ENCODE assay signal across 15 cellular contexts in genomic region chr15:31340591-31340990, GRCh38. TPM values are rescaled to one million over a fixed set of nuclear protein-coding genes. Genes with fewer than 3 reads are reported as not detected.
A peak's percentile ranks its signal among the peaks of the same experiment; 100 is the strongest.
DNase-seq lines count a peak whose midpoint lies in the region; ATAC-seq and TF ChIP-seq lines count a peak whose summit lies in the region.
"Had no signal": no experiment of that assay in that cellular context is flagged by ENCODE, and none has a peak within 500 bp of the region (broad histone marks: within the 10 kb centered on the region; RNA-seq: fewer than 3 reads in every experiment).

No MANE protein-coding gene starts in this region.

- POLR2A ChIA-PET in activated CD4-positive, alpha-beta memory T cell treated with anti-CD3 and anti-CD28 coated beads, Interleukin-2, amount 10 ng/mL, durations not matched to agents 7 days and 5 days (lab: Charles Lee) = interaction anchor here (13.8 to 21.7 kb wide), 2 partner anchors 13 to 20 kb away, joined by 161 to 374 read pairs; partner anchors contain the start of gene KLF13

- no peaks in the 10 kb centered on the region for H3K9me3 ChIP-seq in thyroid gland
- H3K9me3 ChIP-seq: heart left ventricle, testis had no signal

- no peak for TF ChIP-seq CTCF in glutamatergic neuron (IDR thresholded peaks at IDR 0.05; ENCODE audit: partially characterized antibody, unreplicated experiment)
- no peak for TF ChIP-seq CTCF in thyroid gland (IDR thresholded peaks at IDR 0.05)

- H3K4me1 ChIP-seq in thyroid gland = peaks cover 96 to 100% of the 10 kb centered on the region in 2 donors

- intact Hi-C loops in activated naive CD4-positive, alpha-beta T cell treated with anti-CD3 and anti-CD28 coated beads for 36 hours (cut with micrococcal nuclease) = no loop called here
- intact Hi-C loops in thyroid gland (cut with DNase I) = no loop called here

- peak overlapping the region; percentile 99 for H3K27ac Mint-ChIP-seq in activated naive CD4-positive, alpha-beta T cell treated with anti-CD3 and anti-CD28 coated beads for 36 hours
- H3K27ac Mint-ChIP-seq in activated CD4-positive, alpha-beta memory T cell treated with anti-CD3 and anti-CD28 coated beads, Interleukin-2, amount 10 ng/mL, durations not matched to agents 7 days and 5 days = peak overlapping the region; percentile 97
- no peak overlapping the region for H3K27ac Mint-ChIP-seq in glutamatergic neuron (ENCODE audit: unreplicated experiment)

- H3K27me3 ChIP-seq in thyroid gland = no peaks in the 10 kb centered on the region
- H3K27me3 ChIP-seq: heart left ventricle, testis had no signal

- no peaks in the 10 kb centered on the region for H3K9me3 Mint-ChIP-seq in activated naive CD4-positive, alpha-beta T cell treated with anti-CD3 and anti-CD28 coated beads for 36 hours
- no peaks in the 10 kb centered on the region for H3K9me3 Mint-ChIP-seq in activated CD4-positive, alpha-beta memory T cell treated with anti-CD3 and anti-CD28 coated beads, Interleukin-2, amount 10 ng/mL, durations not matched to agents 7 days and 5 days
- peaks cover 9% of the 10 kb centered on the region for H3K9me3 Mint-ChIP-seq in glutamatergic neuron (ENCODE audit: unreplicated experiment)

- H3K36me3 ChIP-seq in thyroid gland = no peaks in the 10 kb centered on the region

- H3K27ac ChIP-seq in thyroid gland = peak overlapping the region; percentile 95 to 100 (median 100)
- H3K27ac ChIP-seq: SK-N-MC had no signal

- H3K36me3 Mint-ChIP-seq in activated naive CD4-positive, alpha-beta T cell treated with anti-CD3 and anti-CD28 coated beads for 36 hours (ENCODE audit: low read depth) = no peaks in the 10 kb centered on the region
- peaks cover 27% of the 10 kb centered on the region for H3K36me3 Mint-ChIP-seq in activated CD4-positive, alpha-beta memory T cell treated with anti-CD3 and anti-CD28 coated beads, Interleukin-2, amount 10 ng/mL, durations not matched to agents 7 days and 5 days (ENCODE audit: low read depth)
- no peaks in the 10 kb centered on the region for H3K36me3 Mint-ChIP-seq in glutamatergic neuron (ENCODE audit: unreplicated experiment)

- ATAC-seq in HG03342 (IDR thresholded peaks at IDR 0.05; ENCODE audit: unreplicated experiment) (no peak), HG03095 (IDR thresholded peaks at IDR 0.05; ENCODE audit: unreplicated experiment) (no peak)
- ATAC-seq: heart left ventricle, left lobe of liver had no signal

- H3K4me1 Mint-ChIP-seq in activated naive CD4-positive, alpha-beta T cell treated with anti-CD3 and anti-CD28 coated beads for 36 hours (ENCODE audit: low read depth) = peaks cover 98% of the 10 kb centered on the region
- H3K4me1 Mint-ChIP-seq in activated CD4-positive, alpha-beta memory T cell treated with anti-CD3 and anti-CD28 coated beads, Interleukin-2, amount 10 ng/mL, durations not matched to agents 7 days and 5 days = peaks cover 100% of the 10 kb centered on the region
- H3K4me1 Mint-ChIP-seq in glutamatergic neuron (ENCODE audit: low read depth, unreplicated experiment) = peaks cover 60% of the 10 kb centered on the region

- H3K27me3 Mint-ChIP-seq in activated naive CD4-positive, alpha-beta T cell treated with anti-CD3 and anti-CD28 coated beads for 36 hours (ENCODE audit: low read depth) = no peaks in the 10 kb centered on the region
- H3K27me3 Mint-ChIP-seq in activated CD4-positive, alpha-beta memory T cell treated with anti-CD3 and anti-CD28 coated beads, Interleukin-2, amount 10 ng/mL, durations not matched to agents 7 days and 5 days = no peaks in the 10 kb centered on the region
- H3K27me3 Mint-ChIP-seq in glutamatergic neuron (ENCODE audit: unreplicated experiment) = peaks cover 4% of the 10 kb centered on the region

- TF ChIP-seq POLR2A in thyroid gland (IDR thresholded peaks at IDR 0.05) = no peak

- no peak overlapping the region for H3K4me3 ChIP-seq in thyroid gland (replicated peaks in 1 of 3)
- H3K4me3 ChIP-seq: heart left ventricle, SK-N-MC, skin epidermis, testis had no signal

- DNase-seq in activated naive CD4-positive, alpha-beta T cell treated with anti-CD3 and anti-CD28 coated beads for 36 hours = no peak
- no peak for DNase-seq in activated naive CD4-positive, alpha-beta T cell (lab: John Stamatoyannopoulos, UW)
- no peak for DNase-seq in activated CD4-positive, alpha-beta memory T cell treated with anti-CD3 and anti-CD28 coated beads, Interleukin-2, amount 10 ng/mL, durations not matched to agents 7 days and 5 days
- no peak for DNase-seq in glutamatergic neuron
- no peak for DNase-seq in thyroid gland
- no peak for DNase-seq in ureter (ENCODE audit: low spot score)
- DNase-seq: DMS53, heart left ventricle, NCI-H2171 treated with DMSO at 0.1 percent for 48 hours, testis had no signal

- 75 to 84% methylated on average over 7 of the region's 7 CpGs for WGBS in thyroid gland, 2 donors

- CTCF ChIA-PET in activated naive CD4-positive, alpha-beta T cell treated with anti-CD3 and anti-CD28 coated beads for 36 hours (lab: Charles Lee) = interaction anchor here (0.8 to 1.1 kb wide), 3 partner anchors 14 to 126 kb away, joined by 3 read pairs; partner anchors contain the start of gene KLF13
- CTCF ChIA-PET in activated CD4-positive, alpha-beta memory T cell treated with anti-CD3 and anti-CD28 coated beads, Interleukin-2, amount 10 ng/mL, durations not matched to agents 7 days and 5 days (lab: Charles Lee) = interaction anchor here (3.4 kb wide), 1 partner anchor 25 kb away, joined by 12 read pairs; no protein-coding TSS in a partner anchor

- H3K4me3 Mint-ChIP-seq in activated naive CD4-positive, alpha-beta T cell treated with anti-CD3 and anti-CD28 coated beads for 36 hours = no peak overlapping the region
- no peak overlapping the region for H3K4me3 Mint-ChIP-seq in activated CD4-positive, alpha-beta memory T cell treated with anti-CD3 and anti-CD28 coated beads, Interleukin-2, amount 10 ng/mL, durations not matched to agents 7 days and 5 days
- H3K4me3 Mint-ChIP-seq in glutamatergic neuron (ENCODE audit: unreplicated experiment) = peak overlapping the region; percentile 38

RNA-seq across cellular contexts. Expression of gene KLF13, which starts 14.0 kb away (rescaled TPM):
- 100 to 1,000 TPM; 115 to 121 TPM for total RNA-seq in activated naive CD4-positive, alpha-beta T cell treated with anti-CD3 and anti-CD28 coated beads for 36 hours
- total RNA-seq in activated CD4-positive, alpha-beta memory T cell treated with anti-CD3 and anti-CD28 coated beads, Interleukin-2, amount 10 ng/mL, durations not matched to agents 7 days and 5 days = 100 to 1,000 TPM; 199 TPM
- total RNA-seq in glutamatergic neuron (ENCODE audit: unreplicated experiment) (141 TPM), thyroid gland (100 to 1,000 TPM in 2 of 4 donors, 10 to 100 TPM in 2; 84.0 to 117 (median 97.6) TPM), ureter (77.5 TPM)
